Comparison of ENCODE assay signal across 16 cellular contexts in genomic region chr15:70322051-70322668, GRCh38.
DNase-seq lines count a peak whose midpoint lies in the region; ATAC-seq and TF ChIP-seq lines count a peak whose summit lies in the region.
"Had no signal": no experiment of that assay in that cellular context is flagged by ENCODE, and none has a peak within 500 bp of the region (broad histone marks: within the 10 kb centered on the region; RNA-seq: fewer than 3 reads in every experiment).

No MANE protein-coding gene starts in this region.

- no peaks in the 10 kb centered on the region for H3K9me3 ChIP-seq in T-helper 17 cell (ENCODE audit: control insufficient read depth, low read length, poor library complexity, severe bottlenecking)
- H3K9me3 ChIP-seq: Caco-2 had no signal

- H3K27me3 Mint-ChIP-seq in CD14-positive monocyte (ENCODE audit: low read depth in 3 of 3), result peaks cover 1 to 7% (median 3%) of the 10 kb centered on the region in 3 donors
- H3K27me3 Mint-ChIP-seq in activated B cell treated with CpG ODN at 0.5 μM for 24 hours, result no peaks in the 10 kb centered on the region
- H3K27me3 Mint-ChIP-seq in T-helper 17 cell, result no peaks in the 10 kb centered on the region

- TF ChIP-seq CTCF in CD14-positive monocyte (IDR thresholded peaks at IDR 0.05) (no peak), activated B cell treated with CpG ODN at 0.5 μM for 24 hours (IDR thresholded peaks at IDR 0.05) (no peak)

- peaks cover 53% of the 10 kb centered on the region for H3K4me1 Mint-ChIP-seq in CD14-positive monocyte
- H3K4me1 Mint-ChIP-seq in activated B cell treated with CpG ODN at 0.5 μM for 24 hours, result peaks cover 59% of the 10 kb centered on the region
- peaks cover under 1% of the 10 kb centered on the region for H3K4me1 Mint-ChIP-seq in T-helper 17 cell

- H3K9me3 Mint-ChIP-seq in CD14-positive monocyte, result peaks cover 0 to 2% (median 0%) of the 10 kb centered on the region in 7 donors
- H3K9me3 Mint-ChIP-seq in activated B cell treated with CpG ODN at 0.5 μM for 24 hours, result no peaks in the 10 kb centered on the region
- H3K9me3 Mint-ChIP-seq: nephron progenitor cell; stimulated activated naive CD8-positive, alpha-beta T cell treated with anti-CD3 and anti-CD28 coated beads, Interleukin-15, amount 100 ng/mL, for 72 hours; T-helper 1 cell treated with Interleukin-12 subunit alpha and Interleukin-12 subunit beta and Interleukin-4 antibody, amounts not matched to agents 30 μg/mL and 1 μg/mL, for 36 hours had no signal

- DNase-seq in CD14-positive monocyte (ENCODE audit: low spot score) (no peak), activated B cell treated with CpG ODN at 0.5 μM for 24 hours (no peak), pons (ENCODE audit: low spot score) (peak; percentile 19), sciatic nerve (ENCODE audit: low spot score) (no peak), ureter (ENCODE audit: low spot score) (no peak), T-helper 17 cell (no peak)
- DNase-seq: activated CD4-positive, CD25-positive, alpha-beta regulatory T cell treated with anti-CD3 and anti-CD28 coated beads, Interleukin-2, amount 50 U/mL, for 72 hours; activated naive CD4-positive, alpha-beta T cell; Caco-2; foreskin melanocyte; nephron progenitor cell; stimulated activated CD4-positive, alpha-beta T cell treated with anti-CD3 and anti-CD28 coated beads, Interleukin-15, amount 100 ng/mL, for 24 hours; stimulated activated naive CD8-positive, alpha-beta T cell treated with anti-CD3 and anti-CD28 coated beads, Interleukin-15, amount 100 ng/mL, for 72 hours had no signal

- intact Hi-C loops in CD14-positive monocyte (cut with micrococcal nuclease) (no loop called here), activated B cell treated with CpG ODN at 0.5 μM for 24 hours (cut with micrococcal nuclease) (loop anchor here (5.0 kb wide), 1 partner anchor 115 kb away; no protein-coding TSS in a partner anchor), sciatic nerve (cut with DNase I) (no loop called here)

- H3K4me3 Mint-ChIP-seq in CD14-positive monocyte, result no peak overlapping the region
- peak overlapping the region; percentile 54 for H3K4me3 Mint-ChIP-seq in activated B cell treated with CpG ODN at 0.5 μM for 24 hours
- H3K4me3 Mint-ChIP-seq in T-helper 17 cell, result no peak overlapping the region
- H3K4me3 Mint-ChIP-seq: nephron progenitor cell; stimulated activated naive CD8-positive, alpha-beta T cell treated with anti-CD3 and anti-CD28 coated beads, Interleukin-15, amount 100 ng/mL, for 72 hours; T-helper 1 cell treated with Interleukin-12 subunit alpha and Interleukin-12 subunit beta and Interleukin-4 antibody, amounts not matched to agents 30 μg/mL and 1 μg/mL, for 36 hours had no signal

- ATAC-seq in HG02642 (IDR thresholded peaks at IDR 0.05; ENCODE audit: poor library complexity, unreplicated experiment) (peak; percentile 36), activated B cell treated with CpG ODN at 0.5 μM for 24 hours (ENCODE audit: low read depth) (no peak), sciatic nerve (no peak), T-helper 17 cell (no peak), GM19328 (IDR thresholded peaks at IDR 0.05; ENCODE audit: unreplicated experiment) (no peak)
- ATAC-seq: stimulated activated naive CD8-positive, alpha-beta T cell treated with anti-CD3 and anti-CD28 coated beads, Interleukin-15, amount 100 ng/mL, for 72 hours had no signal

- CTCF ChIA-PET in activated B cell treated with CpG ODN at 0.5 μM for 24 hours (lab: Charles Lee), result interaction anchor here (0.9 to 1.5 kb wide), 5 partner anchors 13 to 143 kb away, joined by 3 to 4 read pairs (median 3); no protein-coding TSS in a partner anchor

- POLR2A ChIA-PET in activated B cell treated with CpG ODN at 0.5 μM for 24 hours (lab: Charles Lee), result interaction anchor here (0.6 to 2.4 kb wide), 7 partner anchors 22 to 870 kb away, joined by 3 to 10 read pairs (median 4); partner anchors contain the start of gene RPLP1

- H3K36me3 Mint-ChIP-seq in CD14-positive monocyte (peaks cover 0 to 3% of the 10 kb centered on the region in 2 donors), activated B cell treated with CpG ODN at 0.5 μM for 24 hours (ENCODE audit: low read depth) (no peaks in the 10 kb centered on the region), T-helper 17 cell (ENCODE audit: low read depth) (no peaks in the 10 kb centered on the region)

- peak overlapping the region in 5 of 7 donors; percentile 2 to 33 (median 21) for H3K27ac Mint-ChIP-seq in CD14-positive monocyte
- H3K27ac Mint-ChIP-seq in activated B cell treated with CpG ODN at 0.5 μM for 24 hours, result peak overlapping the region; percentile 70
- H3K27ac Mint-ChIP-seq in T-helper 17 cell, result no peak overlapping the region
- H3K27ac Mint-ChIP-seq: stimulated activated naive CD8-positive, alpha-beta T cell treated with anti-CD3 and anti-CD28 coated beads, Interleukin-15, amount 100 ng/mL, for 72 hours; T-helper 1 cell treated with Interleukin-12 subunit alpha and Interleukin-12 subunit beta and Interleukin-4 antibody, amounts not matched to agents 30 μg/mL and 1 μg/mL, for 36 hours had no signal
